Comparison of ENCODE assay signal across 8 cellular contexts in genomic region chr7:144127714-144128334, GRCh38. TPM values are rescaled to one million over a fixed set of nuclear protein-coding genes. Genes with fewer than 3 reads are reported as not detected.
A peak's percentile ranks its signal among the peaks of the same experiment; 100 is the strongest.
DNase-seq lines count a peak whose midpoint lies in the region; ATAC-seq and TF ChIP-seq lines count a peak whose summit lies in the region.

No MANE protein-coding gene starts in this region.

- TF ChIP-seq CTCF in GM12874 (IDR thresholded peaks at IDR 0.05; ENCODE audit: insufficient read depth, low read depth, low read length) (peak; percentile 91), psoas muscle (IDR thresholded peaks at IDR 0.05) (peak; percentile 74)

- no peaks in the 10 kb centered on the region for H3K4me1 ChIP-seq in psoas muscle

- peak; percentile 90 for DNase-seq in NAMALWA (ENCODE audit: low spot score)
- peak; percentile 66 for DNase-seq in SKM-1 treated with dmso at 0.1 percent for 144 hours (lab: John Stamatoyannopoulos, UW; ENCODE audit: unreplicated experiment)
- DNase-seq in activated naive CD4-positive, alpha-beta T cell treated with anti-CD3 and anti-CD28 coated beads, Interleukin-2, amount 50 U/mL, for 16 hours, result peak; percentile 92
- peak; percentile 90 for DNase-seq in Right ventricle myocardium inferior (ENCODE audit: missing footprints)
- peak; percentile 84 to 91 for DNase-seq in psoas muscle
- DNase-seq in cortex of kidney (lab: John Stamatoyannopoulos, UW), result no peak

- no peaks in the 10 kb centered on the region for H3K36me3 ChIP-seq in psoas muscle (ENCODE audit: insufficient read depth in 1 of 2, low read depth in 1 of 2)

- ATAC-seq in HG02588 (IDR thresholded peaks at IDR 0.05; ENCODE audit: unreplicated experiment), result peak; percentile 100
- ATAC-seq in Right ventricle myocardium inferior, result peak; percentile 68
- peak; percentile 69 to 94 (median 84) for ATAC-seq in psoas muscle

- H3K27me3 ChIP-seq in psoas muscle (ENCODE audit: insufficient read depth in 3 of 3, low read length in 2 of 3), result no peaks in the 10 kb centered on the region

- H3K9me3 ChIP-seq in psoas muscle, result no peaks in the 10 kb centered on the region

- no peak overlapping the region for H3K4me3 ChIP-seq in psoas muscle

- intact Hi-C loops in Right ventricle myocardium inferior (cut with DNase I) (no loop called here), psoas muscle (cut with DNase I) (loop anchor here in 1 of 2 donors (5.0 kb wide), 1 partner anchor 396 kb away; no protein-coding TSS in a partner anchor)

- 40 to 46% (median 44%) methylated on average over 6 of the region's 6 CpGs for WGBS in psoas muscle, 3 donors

- no peak overlapping the region for H3K27ac ChIP-seq in psoas muscle

RNA-seq across cellular contexts. Expression of gene OR2A14, which starts 4.8 kb away (rescaled TPM):
- total RNA-seq in Right ventricle myocardium inferior (not detected), psoas muscle (not detected)
- polyA plus RNA-seq in psoas muscle, result not detected

RNA-seq across cellular contexts. Expression of gene OR2A2, which starts 18.4 kb away (rescaled TPM):
- total RNA-seq in Right ventricle myocardium inferior (not detected), psoas muscle (not detected)
- not detected for polyA plus RNA-seq in psoas muscle

RNA-seq across cellular contexts. Expression of gene OR2A12, which starts 41.7 kb away (rescaled TPM):
- not detected for total RNA-seq in Right ventricle myocardium inferior
- total RNA-seq in psoas muscle, result not detected
- not detected for polyA plus RNA-seq in psoas muscle

RNA-seq across cellular contexts. Expression of gene CTAGE4, which starts 55.4 kb away (rescaled TPM):
- total RNA-seq in Right ventricle myocardium inferior (0.30 TPM), psoas muscle (under 1 TPM in 1 of 4 donors, not detected in 3; 0.15 TPM)
- polyA plus RNA-seq in psoas muscle, result under 1 TPM in 2 of 3 donors, not detected in 1; 0.03 TPM

RNA-seq across cellular contexts. Expression of gene OR2A25, which starts 58.2 kb away (rescaled TPM):
- total RNA-seq in Right ventricle myocardium inferior (not detected), psoas muscle (not detected)
- not detected for polyA plus RNA-seq in psoas muscle
